9 cellular contexts compared by ENCODE assay signal in genomic region chr18:50218432-50219197, GRCh38. TPM values are rescaled to one million over a fixed set of nuclear protein-coding genes. Genes with fewer than 3 reads are reported as not detected.
DNase-seq lines count a peak whose midpoint lies in the region; ATAC-seq and TF ChIP-seq lines count a peak whose summit lies in the region.
"Had no signal": no experiment of that assay in that cellular context is flagged by ENCODE, and none has a peak within 500 bp of the region (broad histone marks: within the 10 kb centered on the region; RNA-seq: fewer than 3 reads in every experiment).

No MANE protein-coding gene starts in this region.

- no peaks in the 10 kb centered on the region for H4K20me1 ChIP-seq in Karpas-422 (ENCODE audit: insufficient read depth, low read depth, low read length)

- H3K4me2 ChIP-seq in Karpas-422 (ENCODE audit: low read depth, low read length, poor library complexity, severe bottlenecking) = peak overlapping the region; percentile 33

- no peaks in the 10 kb centered on the region for H3K4me1 Mint-ChIP-seq in activated CD4-positive, alpha-beta memory T cell treated with anti-CD3 and anti-CD28 coated beads for 36 hours (ENCODE audit: low read depth)

- H2AFZ ChIP-seq in Karpas-422 (ENCODE audit: low read length) = no peak overlapping the region; the same call in 1 of the 2 replicates

- H3K36me3 ChIP-seq in Karpas-422 (ENCODE audit: insufficient read depth, low read length) (no peaks in the 10 kb centered on the region), heart left ventricle (no peaks in the 10 kb centered on the region), stomach (no peaks in the 10 kb centered on the region), uterus (no peaks in the 10 kb centered on the region)

- H3K9me3 ChIP-seq in Karpas-422 (ENCODE audit: low read length) = no peaks in the 10 kb centered on the region
- H3K9me3 ChIP-seq in heart left ventricle = peaks cover 0 to 27% (median 4%) of the 10 kb centered on the region in 12 donors
- peaks cover 6 to 24% (median 21%) of the 10 kb centered on the region in 4 donors for H3K9me3 ChIP-seq in stomach
- H3K9me3 ChIP-seq in uterus = no peaks in the 10 kb centered on the region

- H3K27ac ChIP-seq in Karpas-422 (ENCODE audit: low read length) = no peak overlapping the region
- no peak overlapping the region for H3K27ac ChIP-seq in heart left ventricle
- H3K27ac ChIP-seq in stomach = no peak overlapping the region
- no peak overlapping the region for H3K27ac ChIP-seq in uterus
- H3K27ac ChIP-seq: epithelial cell of prostate had no signal

- no peak overlapping the region for H3K4me3 Mint-ChIP-seq in activated CD4-positive, alpha-beta memory T cell treated with anti-CD3 and anti-CD28 coated beads for 36 hours

- H3K9me2 ChIP-seq in Karpas-422 (replicated peaks; ENCODE audit: insufficient read depth, low read length) = no peaks in the 10 kb centered on the region

- no peak for TF ChIP-seq EP300 in stomach (IDR thresholded peaks at IDR 0.05)

- H3K27me3 ChIP-seq in Karpas-422 (ENCODE audit: low read length) (no peaks in the 10 kb centered on the region), heart left ventricle (peaks cover 0 to 5% (median 0%) of the 10 kb centered on the region in 9 donors), stomach (peaks cover 0 to 13% (median 0%) of the 10 kb centered on the region in 3 donors), uterus (no peaks in the 10 kb centered on the region)

- H3K4me1 ChIP-seq in Karpas-422 (ENCODE audit: low read length) = peaks cover 15% of the 10 kb centered on the region
- H3K4me1 ChIP-seq in heart left ventricle = peaks cover 0 to 5% (median 0%) of the 10 kb centered on the region in 12 donors
- H3K4me1 ChIP-seq in stomach = no peaks in the 10 kb centered on the region
- no peaks in the 10 kb centered on the region for H3K4me1 ChIP-seq in uterus

- H3K36me3 Mint-ChIP-seq in activated CD4-positive, alpha-beta memory T cell treated with anti-CD3 and anti-CD28 coated beads for 36 hours = peaks cover 4% of the 10 kb centered on the region

- peaks cover 16% of the 10 kb centered on the region for H3K9me3 Mint-ChIP-seq in activated CD4-positive, alpha-beta memory T cell treated with anti-CD3 and anti-CD28 coated beads for 36 hours

- H3K27me3 Mint-ChIP-seq in activated CD4-positive, alpha-beta memory T cell treated with anti-CD3 and anti-CD28 coated beads for 36 hours = peaks cover 18% of the 10 kb centered on the region

- CTCF ChIA-PET in activated CD4-positive, alpha-beta memory T cell treated with anti-CD3 and anti-CD28 coated beads for 36 hours (lab: Charles Lee) = interaction anchor here (1.0 to 5.3 kb wide), 10 partner anchors 8 to 210 kb away, joined by 3 to 82 read pairs (median 4); partner anchors contain the start of gene CFAP53

- no peak overlapping the region for H3K27ac Mint-ChIP-seq in activated CD4-positive, alpha-beta memory T cell treated with anti-CD3 and anti-CD28 coated beads for 36 hours

- no peaks in the 10 kb centered on the region for H3K79me2 ChIP-seq in Karpas-422 (ENCODE audit: low read length)

- no peak overlapping the region; the same call in 1 of the 2 replicates for H3K9ac ChIP-seq in Karpas-422 (ENCODE audit: low read length)

- 53 to 56% (median 54%) methylated on average over 6 to 7 of the region's 7 CpGs for WGBS in heart left ventricle, 4 donors
- 37 to 55% (median 46%) methylated on average over 7 of the region's 7 CpGs for WGBS in stomach, 5 donors

- ATAC-seq in GM18867 (IDR thresholded peaks at IDR 0.05; ENCODE audit: unreplicated experiment) (peak; percentile 88), heart left ventricle (peak in 2 of 4 donors; percentile 34 to 46)

- DNase-seq in Ammon's horn (ENCODE audit: low spot score) = peak; percentile 25
- DNase-seq in Karpas-422 = peak; percentile 77
- DNase-seq in activated CD4-positive, alpha-beta memory T cell treated with anti-CD3 and anti-CD28 coated beads for 36 hours = peak; percentile 38
- no peak for DNase-seq in heart left ventricle
- peak; percentile 49 for DNase-seq in stomach
- no peak for DNase-seq in uterus
- DNase-seq in GF-D8 (lab: John Stamatoyannopoulos, UW) = no peak

- H3K4me3 ChIP-seq in Karpas-422 (ENCODE audit: low read length) (no peak overlapping the region), heart left ventricle (no peak overlapping the region), stomach (no peak overlapping the region), uterus (no peak overlapping the region)

- intact Hi-C loops in activated CD4-positive, alpha-beta memory T cell treated with anti-CD3 and anti-CD28 coated beads for 36 hours (cut with micrococcal nuclease) = loop anchor here (1.0 to 2.0 kb wide), 3 partner anchors 50 to 211 kb away; no protein-coding TSS in a partner anchor
- intact Hi-C loops in heart left ventricle (cut with DNase I) = loop anchor here in 8 of 10 donors (2.0 to 10.0 kb wide), 6 partner anchors 136 to 214 kb away; no protein-coding TSS in a partner anchor
- intact Hi-C loops in stomach (cut with DNase I; ENCODE audit: low total_unique reads) = loop anchor here (10.0 kb wide), 1 partner anchor 136 kb away; no protein-coding TSS in a partner anchor
- intact Hi-C loops in uterus (cut with DNase I; ENCODE audit: low total_unique reads) = no loop called here

- POLR2A ChIA-PET in activated CD4-positive, alpha-beta memory T cell treated with anti-CD3 and anti-CD28 coated beads for 36 hours (lab: Charles Lee) = no interaction called here

- no peak for TF ChIP-seq POLR2A in heart left ventricle (IDR thresholded peaks at IDR 0.05)
- no peak for TF ChIP-seq POLR2A in stomach (IDR thresholded peaks at IDR 0.05)
- TF ChIP-seq POLR2A in uterus (IDR thresholded peaks at IDR 0.05) = no peak

- TF ChIP-seq CTCF in heart left ventricle (IDR thresholded peaks at IDR 0.05) = peak in 9 of 12 donors; percentile 10 to 45 (median 30)
- peak in 4 of 7 experiments; percentile 13 to 44 (median 40) for TF ChIP-seq CTCF in stomach (IDR thresholded peaks at IDR 0.05)
- no peak for TF ChIP-seq CTCF in uterus (IDR thresholded peaks at IDR 0.05)

RNA-seq across cellular contexts. Expression of gene MYO5B, which starts 23.7 kb away (rescaled TPM):
- 0.97 TPM in 1 of 2 replicates, not detected in the other for total RNA-seq in Karpas-422 (2014; rRNA removed; shearing (Covaris generic); ENCODE audit: low replicate concordance)
- total RNA-seq in activated CD4-positive, alpha-beta memory T cell treated with anti-CD3 and anti-CD28 coated beads for 36 hours = under 1 TPM; 0.02 to 0.21 TPM
- total RNA-seq in heart left ventricle (1 to 10 TPM in 7 of 9 donors, under 1 TPM in 2; 0.51 to 5.9 (median 1.6) TPM), stomach (100 to 1,000 TPM in 1 of 5 donors, 10 to 100 TPM in 4; 18.7 to 224 (median 54.5) TPM), uterus (10 to 100 TPM in 1 of 4 donors, 1 to 10 TPM in 1, under 1 TPM in 2; 0.29 to 14.7 (median 1.2) TPM)
- polyA plus RNA-seq in heart left ventricle (under 1 TPM; 0.75 to 0.84 TPM), stomach (10 to 100 TPM; 13.6 to 38.2 (median 15.0) TPM)

RNA-seq across cellular contexts. Expression of gene CFAP53, which starts 47.7 kb away (rescaled TPM):
- 0.34 TPM in 1 of 2 replicates, not detected in the other for total RNA-seq in Karpas-422 (2014; rRNA removed; shearing (Covaris generic); ENCODE audit: low replicate concordance)
- under 1 TPM; 0.26 to 0.48 TPM for total RNA-seq in activated CD4-positive, alpha-beta memory T cell treated with anti-CD3 and anti-CD28 coated beads for 36 hours
- total RNA-seq in heart left ventricle = under 1 TPM in 3 of 9 donors, not detected in 6; 0.14 to 0.62 (median 0.16) TPM
- polyA plus RNA-seq in heart left ventricle = under 1 TPM; 0.10 to 0.15 TPM
- 1 to 10 TPM in 1 of 5 donors, not detected in 4; 4.1 TPM for total RNA-seq in stomach
- under 1 TPM; 0.25 to 0.85 (median 0.61) TPM for polyA plus RNA-seq in stomach
- 1 to 10 TPM in 1 of 4 donors, under 1 TPM in 1, not detected in 2; 0.95 to 1.1 TPM for total RNA-seq in uterus

Comparison
In these comparisons a context has a peak if more than half of its experiments do, and no peak if none do; other contexts are left out.
1. DNase-seq: peak in Ammon's horn (single experiment), Karpas-422 (single experiment), activated CD4-positive, alpha-beta memory T cell treated with anti-CD3 and anti-CD28 coated beads for 36 hours (single experiment) and stomach (single experiment); none in heart left ventricle (0 of 5), uterus (0 of 2) and GF-D8 (single experiment).
2. CTCF ChIP-seq: peak in heart left ventricle (9 of 12) and stomach (4 of 7); none in uterus (0 of 4).